ENCODE assay signal across 11 cellular contexts in the genomic region with DNA sequence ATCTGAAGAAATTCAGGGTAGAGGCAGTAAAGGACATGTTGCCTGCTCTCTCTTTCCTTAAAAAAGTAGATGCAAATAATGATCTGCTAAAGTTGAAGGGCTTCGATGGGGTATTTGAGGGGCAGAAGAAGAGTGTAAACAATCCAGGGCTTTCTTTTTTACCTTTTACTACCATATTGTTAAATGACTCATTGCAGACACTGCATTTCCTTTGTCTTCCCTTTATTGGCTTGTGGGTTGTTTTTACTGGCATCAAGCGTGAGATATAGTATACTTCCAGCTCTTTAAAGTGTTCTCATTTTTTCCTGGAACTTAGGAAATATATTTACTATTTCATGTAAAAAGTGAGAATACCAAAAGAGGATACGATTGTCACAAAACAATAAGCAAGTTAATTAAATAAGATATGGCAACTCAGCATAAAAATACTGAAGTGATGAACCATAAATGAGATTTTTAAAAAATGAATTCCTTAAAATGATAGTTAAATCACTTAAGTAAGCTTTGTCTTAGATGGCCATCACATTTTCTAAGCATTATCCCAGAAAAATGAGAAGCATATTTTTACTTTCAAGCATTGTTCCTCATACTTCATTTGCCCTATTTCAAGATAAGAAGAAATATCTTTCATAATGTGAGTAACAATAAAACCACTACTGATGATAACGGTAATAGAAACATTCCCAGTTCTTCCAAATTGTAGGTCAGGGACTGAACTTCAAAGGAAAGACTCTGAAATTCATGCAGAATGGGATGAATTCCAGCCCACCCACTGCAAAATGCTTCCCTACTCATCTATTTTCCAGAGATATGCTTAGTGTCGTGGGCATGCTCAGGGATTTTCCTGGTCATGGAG.
DNase-seq lines count a peak whose midpoint lies in the region; ATAC-seq and TF ChIP-seq lines count a peak whose summit lies in the region.
"Had no signal": no experiment of that assay in that cellular context is flagged by ENCODE, and none has a peak within 500 bp of the region (broad histone marks: within the 10 kb centered on the region; RNA-seq: fewer than 3 reads in every experiment).

No MANE protein-coding gene starts in this region.

- H3K79me2 ChIP-seq in KMS-11 (ENCODE audit: insufficient read depth, low read depth): no peaks in the 10 kb centered on the region

- ATAC-seq in activated naive CD8-positive, alpha-beta T cell treated with anti-CD3 and anti-CD28 coated beads, Interleukin-2, amount 10 ng/mL, durations not matched to agents 7 days and 5 days (ENCODE audit: low read depth): peak; percentile 38
- ATAC-seq in memory B cell (ENCODE audit: low read depth) (no peak), HG03280 (IDR thresholded peaks at IDR 0.05; ENCODE audit: unreplicated experiment) (no peak), HG03520 (IDR thresholded peaks at IDR 0.05; ENCODE audit: unreplicated experiment) (no peak)

- peak overlapping the region; percentile 35 for H3K4me3 ChIP-seq in CD8-positive, alpha-beta memory T cell (ENCODE audit: low read length)
- H3K4me3 ChIP-seq in KMS-11 (IDR thresholded peaks at IDR 0.05; ENCODE audit: insufficient read depth, low read depth, low read length): no peak overlapping the region
- H3K4me3 ChIP-seq in lower leg skin (ENCODE audit: low read depth, poor library complexity, severe bottlenecking): no peak overlapping the region

- H3K9me3 Mint-ChIP-seq in CD8-positive, alpha-beta memory T cell: no peaks in the 10 kb centered on the region
- no peaks in the 10 kb centered on the region for H3K9me3 Mint-ChIP-seq in activated naive CD8-positive, alpha-beta T cell treated with anti-CD3 and anti-CD28 coated beads, Interleukin-2, amount 10 ng/mL, durations not matched to agents 7 days and 5 days
- peaks cover 2% of the 10 kb centered on the region for H3K9me3 Mint-ChIP-seq in memory B cell

- TF ChIP-seq CTCF in KMS-11 (conservative IDR thresholded peaks at IDR 0.05; ENCODE audit: low read depth, low read length) (no peak), lower leg skin (IDR thresholded peaks at IDR 0.05) (no peak)

- H3K9ac ChIP-seq in KMS-11: no peak overlapping the region

- peak overlapping the region; percentile 5 for H3K27ac ChIP-seq in CD8-positive, alpha-beta memory T cell (ENCODE audit: low read depth, low read length)
- H3K27ac ChIP-seq in KMS-11: peak overlapping the region; percentile 24; the same call in 1 of the 2 replicates
- H3K27ac ChIP-seq: neutrophil had no signal

- no peak overlapping the region for H2AFZ ChIP-seq in KMS-11 (ENCODE audit: low read depth)

- no peaks in the 10 kb centered on the region for H3K9me3 ChIP-seq in CD8-positive, alpha-beta memory T cell (ENCODE audit: low read length)
- H3K9me3 ChIP-seq: neutrophil had no signal

- H3K27me3 ChIP-seq in CD8-positive, alpha-beta memory T cell (ENCODE audit: insufficient read depth, low read length, poor library complexity, severe bottlenecking): no peaks in the 10 kb centered on the region
- H3K27me3 ChIP-seq in KMS-11 (ENCODE audit: insufficient read depth, low read depth): no peaks in the 10 kb centered on the region
- H3K27me3 ChIP-seq: neutrophil had no signal

- DNase-seq in CD8-positive, alpha-beta memory T cell: peak in 1 of 5 donors; percentile 9
- no peak for DNase-seq in activated naive CD8-positive, alpha-beta T cell treated with anti-CD3 and anti-CD28 coated beads, Interleukin-2, amount 10 ng/mL, durations not matched to agents 7 days and 5 days
- no peak for DNase-seq in memory B cell (ENCODE audit: low spot score in 2 of 2)
- DNase-seq in lower leg skin (ENCODE audit: low spot score in 2 of 2): no peak
- DNase-seq in GDM1 (lab: John Stamatoyannopoulos, UW): no peak
- DNase-seq: DMS79 treated with DMSO at 0.1 percent for 48 hours; effector CD4-positive, alpha-beta T cell had no signal

- 48 to 49% methylated on average over 5 of the region's 5 CpGs for WGBS in lower leg skin, 2 donors

- peaks cover 41% of the 10 kb centered on the region for H3K4me1 ChIP-seq in CD8-positive, alpha-beta memory T cell (ENCODE audit: insufficient read depth, low read length)
- peaks cover 92% of the 10 kb centered on the region for H3K4me1 ChIP-seq in KMS-11 (ENCODE audit: low read depth, poor library complexity, severe bottlenecking)

- no peaks in the 10 kb centered on the region for H3K36me3 ChIP-seq in CD8-positive, alpha-beta memory T cell (ENCODE audit: insufficient read depth, low read length)
- no peaks in the 10 kb centered on the region for H3K36me3 ChIP-seq in KMS-11 (ENCODE audit: insufficient read depth)
- H3K36me3 ChIP-seq: neutrophil had no signal

- intact Hi-C loops in lower leg skin (cut with DNase I; ENCODE audit: low total_unique reads): no loop called here

- TF ChIP-seq POLR2A in lower leg skin (IDR thresholded peaks at IDR 0.05): no peak

- peaks cover 39 to 48% (median 45%) of the 10 kb centered on the region in 3 donors for H3K4me1 Mint-ChIP-seq in CD8-positive, alpha-beta memory T cell
- H3K4me1 Mint-ChIP-seq in activated naive CD8-positive, alpha-beta T cell treated with anti-CD3 and anti-CD28 coated beads, Interleukin-2, amount 10 ng/mL, durations not matched to agents 7 days and 5 days: peaks cover 37% of the 10 kb centered on the region
- peaks cover 35% of the 10 kb centered on the region for H3K4me1 Mint-ChIP-seq in memory B cell

- H3K27me3 Mint-ChIP-seq in CD8-positive, alpha-beta memory T cell: no peaks in the 10 kb centered on the region
- no peaks in the 10 kb centered on the region for H3K27me3 Mint-ChIP-seq in activated naive CD8-positive, alpha-beta T cell treated with anti-CD3 and anti-CD28 coated beads, Interleukin-2, amount 10 ng/mL, durations not matched to agents 7 days and 5 days
- no peaks in the 10 kb centered on the region for H3K27me3 Mint-ChIP-seq in memory B cell

- POLR2A ChIA-PET in CD8-positive, alpha-beta memory T cell (lab: Charles Lee): interaction anchor here (0.7 to 1.9 kb wide), 5 partner anchors 9 to 521 kb away, joined by 3 to 7 read pairs (median 5); a partner anchor contains a TSS
- POLR2A ChIA-PET in activated naive CD8-positive, alpha-beta T cell treated with anti-CD3 and anti-CD28 coated beads, Interleukin-2, amount 10 ng/mL, durations not matched to agents 7 days and 5 days (lab: Charles Lee): interaction anchor here (0.6 to 2.3 kb wide), 4 partner anchors 11 to 72 kb away, joined by 4 to 16 read pairs (median 9); a partner anchor contains a TSS

- CTCF ChIA-PET in CD8-positive, alpha-beta memory T cell (lab: Charles Lee): interaction anchor here (1.2 to 2.1 kb wide), 2 partner anchors 17 to 61 kb away, joined by 3 to 6 read pairs; no protein-coding TSS in a partner anchor

- H4K20me1 ChIP-seq in KMS-11 (ENCODE audit: insufficient read depth): no peaks in the 10 kb centered on the region

- H3K4me2 ChIP-seq in KMS-11: peak overlapping the region; percentile 56

- peak overlapping the region; percentile 38 to 81 (median 78) for H3K4me3 Mint-ChIP-seq in CD8-positive, alpha-beta memory T cell
- peak overlapping the region; percentile 85 for H3K4me3 Mint-ChIP-seq in activated naive CD8-positive, alpha-beta T cell treated with anti-CD3 and anti-CD28 coated beads, Interleukin-2, amount 10 ng/mL, durations not matched to agents 7 days and 5 days
- no peak overlapping the region for H3K4me3 Mint-ChIP-seq in memory B cell

- H3K36me3 Mint-ChIP-seq in CD8-positive, alpha-beta memory T cell: peaks cover 0 to 2% (median 0%) of the 10 kb centered on the region in 3 donors
- H3K36me3 Mint-ChIP-seq in activated naive CD8-positive, alpha-beta T cell treated with anti-CD3 and anti-CD28 coated beads, Interleukin-2, amount 10 ng/mL, durations not matched to agents 7 days and 5 days: no peaks in the 10 kb centered on the region
- no peaks in the 10 kb centered on the region for H3K36me3 Mint-ChIP-seq in memory B cell

- peak overlapping the region; percentile 0 to 94 (median 90) for H3K27ac Mint-ChIP-seq in CD8-positive, alpha-beta memory T cell
- peak overlapping the region; percentile 94 for H3K27ac Mint-ChIP-seq in activated naive CD8-positive, alpha-beta T cell treated with anti-CD3 and anti-CD28 coated beads, Interleukin-2, amount 10 ng/mL, durations not matched to agents 7 days and 5 days
- peak overlapping the region; percentile 71 for H3K27ac Mint-ChIP-seq in memory B cell
